ENCODE assay signal across 8 cellular contexts in genomic region chr1:206232970-206233645, GRCh38. TPM values are rescaled to one million over a fixed set of nuclear protein-coding genes. Genes with fewer than 3 reads are reported as not detected.
DNase-seq lines count a peak whose midpoint lies in the region; ATAC-seq, FAIRE-seq and TF ChIP-seq lines count a peak whose summit lies in the region.
"Not testable (repeated sequence)": the region's sequence is repeated elsewhere in the genome, so short reads cannot be mapped to it uniquely, and the experiment has no call there.

No MANE protein-coding gene starts in this region.

- not testable (repeated sequence) for H3K27me3 Mint-ChIP-seq in WTC11 (ENCODE audit: low read depth); effector memory CD8-positive, alpha-beta T cell; stimulated activated naive B cell treated with anti-CD40 and anti-IgM and Interleukin-4, amounts not matched to agents 10 μg/mL and 1 μg/mL and 100 μg/mL, for 72 hours

- ATAC-seq in GM18868 (IDR thresholded peaks at IDR 0.05; ENCODE audit: unreplicated experiment), result peak; percentile 90
- ATAC-seq in GM21515 (IDR thresholded peaks at IDR 0.05; ENCODE audit: unreplicated experiment), result peak; percentile 73
- peak; percentile 81 for ATAC-seq in HG02852 (IDR thresholded peaks at IDR 0.05; ENCODE audit: unreplicated experiment)
- peak; percentile 70 for ATAC-seq in HG03342 (IDR thresholded peaks at IDR 0.05; ENCODE audit: unreplicated experiment)
- ATAC-seq in WTC11, result peak; percentile 95
- ATAC-seq in effector memory CD8-positive, alpha-beta T cell (replicated peaks), result peak; percentile 40
- ATAC-seq in HepG2, result peak; percentile 98
- ATAC-seq in stimulated activated naive B cell treated with anti-CD40 and anti-IgM and Interleukin-4, amounts not matched to agents 10 μg/mL and 1 μg/mL and 100 μg/mL, for 72 hours (replicated peaks), result peak; percentile 73

- DNase-seq in WTC11 (ENCODE audit: low spot score); effector memory CD8-positive, alpha-beta T cell; HepG2 (ENCODE audit: low spot score); stimulated activated naive B cell treated with anti-CD40 and anti-IgM and Interleukin-4, amounts not matched to agents 10 μg/mL and 1 μg/mL and 100 μg/mL, for 72 hours: not testable (repeated sequence)

- not testable (repeated sequence) for H3K27me3 ChIP-seq in HepG2 (ENCODE audit: control insufficient read depth in 1 of 2, insufficient read depth in 2 of 2, low read length in 2 of 2)

- not testable (repeated sequence) for H3K79me2 ChIP-seq in HepG2 (ENCODE audit: insufficient read depth, low read length)

- POLR2A ChIA-PET in WTC11 (lab: Charles Lee); HepG2 (lab: Yijun Ruan, JAX): not testable (repeated sequence)

- H3K9ac ChIP-seq in HepG2 (ENCODE audit: insufficient read depth, low read depth, low read length), result not testable (repeated sequence)

- not testable (repeated sequence) for H3K9me3 Mint-ChIP-seq in WTC11; effector memory CD8-positive, alpha-beta T cell; stimulated activated naive B cell treated with anti-CD40 and anti-IgM and Interleukin-4, amounts not matched to agents 10 μg/mL and 1 μg/mL and 100 μg/mL, for 72 hours

- not testable (repeated sequence) for BruUV-seq in HepG2 (replicated peaks; lab: Mats Ljungman, UMichigan)

- H3K9me3 ChIP-seq in HepG2 (ENCODE audit: low read length), result not testable (repeated sequence)

- CTCF ChIA-PET in WTC11 (lab: Charles Lee); HepG2 (lab: Yijun Ruan, JAX; ENCODE audit: low intra/inter-chr PET ratio, low total read pairs): not testable (repeated sequence)

- not testable (repeated sequence) for H3K4me1 ChIP-seq in HepG2 (ENCODE audit: insufficient read depth, low read length)

- in situ Hi-C loops in HepG2 (cut with HindIII; ENCODE audit: extremely low pct_ligation_motif_present, low pct_unique_long_range_greater_than_20kb), result not testable (repeated sequence)

- TF ChIP-seq EP300 in HepG2 (IDR thresholded peaks at IDR 0.05; ENCODE audit: low read depth in 2 of 2, low read length in 2 of 2); HepG2 (CRISPR knock-in tag; IDR thresholded peaks at IDR 0.05; ENCODE audit: borderline replicate concordance): not testable (repeated sequence)

- peaks cover 10% of the 10 kb centered on the region for H3K4me1 Mint-ChIP-seq in WTC11
- H3K4me1 Mint-ChIP-seq in effector memory CD8-positive, alpha-beta T cell (ENCODE audit: low read depth in 2 of 2); stimulated activated naive B cell treated with anti-CD40 and anti-IgM and Interleukin-4, amounts not matched to agents 10 μg/mL and 1 μg/mL and 100 μg/mL, for 72 hours: not testable (repeated sequence)

- H3K27ac Mint-ChIP-seq in WTC11; effector memory CD8-positive, alpha-beta T cell; stimulated activated naive B cell treated with anti-CD40 and anti-IgM and Interleukin-4, amounts not matched to agents 10 μg/mL and 1 μg/mL and 100 μg/mL, for 72 hours: not testable (repeated sequence)

- not testable (repeated sequence) for H3K36me3 ChIP-seq in HepG2 (replicated peaks in 1 of 2; ENCODE audit: control insufficient read depth in 1 of 2, insufficient read depth in 2 of 2, low read length in 2 of 2)

- 71% methylated on average over 3 of the region's 5 CpGs for WGBS in HepG2 (ENCODE audit: low lambda C conversion rate)

- H4K20me1 ChIP-seq in HepG2 (ENCODE audit: insufficient read depth, low read length), result not testable (repeated sequence)

- H2AFZ ChIP-seq in HepG2 (ENCODE audit: low read length), result not testable (repeated sequence)

- not testable (repeated sequence) for H3K27ac ChIP-seq in HepG2 (ENCODE audit: extremely low read length, insufficient read depth, low read length)

- not testable (repeated sequence) for FAIRE-seq in HepG2 (lab: Jason Lieb, UNC)

- TF ChIP-seq CTCF in WTC11 (IDR thresholded peaks at IDR 0.05); HepG2 (CRISPR knock-in tag; IDR thresholded peaks at IDR 0.05): not testable (repeated sequence)

- H3K4me2 ChIP-seq in HepG2 (ENCODE audit: low read depth, low read length), result not testable (repeated sequence)

- not testable (repeated sequence) for TF ChIP-seq POLR2A in HepG2 (IDR thresholded peaks at IDR 0.05; ENCODE audit: insufficient read depth in 1 of 2, low read depth in 2 of 2, low read length in 2 of 2)

- not testable (repeated sequence) for H3K4me3 ChIP-seq in HepG2 (replicated peaks in 1 of 3; ENCODE audit: insufficient read depth in 1 of 3, low read depth in 2 of 3, low read length in 3 of 3)

- H3K36me3 Mint-ChIP-seq in WTC11; effector memory CD8-positive, alpha-beta T cell (ENCODE audit: insufficient read depth); stimulated activated naive B cell treated with anti-CD40 and anti-IgM and Interleukin-4, amounts not matched to agents 10 μg/mL and 1 μg/mL and 100 μg/mL, for 72 hours: not testable (repeated sequence)

- intact Hi-C loops in HepG2 (cut with micrococcal nuclease; ENCODE audit: unreplicated experiment), result not testable (repeated sequence)

- not testable (repeated sequence) for TF ChIP-seq RAD21 in HepG2 (CRISPR knock-in tag; IDR thresholded peaks at IDR 0.05)

- not testable (repeated sequence) for H3K4me3 Mint-ChIP-seq in WTC11; effector memory CD8-positive, alpha-beta T cell; stimulated activated naive B cell treated with anti-CD40 and anti-IgM and Interleukin-4, amounts not matched to agents 10 μg/mL and 1 μg/mL and 100 μg/mL, for 72 hours

RNA-seq across cellular contexts. Expression of gene SRGAP2, which starts 29.8 kb away (rescaled TPM):
- total RNA-seq in WTC11 (2021) (74.2 to 81.2 TPM (median 74.4 TPM) in 3 replicates), HepG2 (2016; rRNA removed; fragmentation: Illumina TruSeq; extraction: Trizol) (24.0 and 25.2 TPM in 2 replicates)
- 5.7 and 6.3 TPM in 2 replicates for total RNA-seq in HepG2 (2016; cell fraction: cytosol; rRNA removed; fragmentation: Illumina TruSeq; extraction: Trizol; ENCODE audit: low read depth)
- 18.9 and 23.5 TPM in 2 replicates for total RNA-seq in HepG2 (2016; cell fraction: insoluble cytoplasmic fraction; rRNA removed; fragmentation: Illumina TruSeq; extraction: Trizol)
- total RNA-seq in HepG2 (2016; cell fraction: membrane; rRNA removed; fragmentation: Illumina TruSeq; extraction: Trizol), result 15.8 TPM in 2 replicates
- total RNA-seq in HepG2 (2016; cell fraction: nucleus; rRNA removed; fragmentation: Illumina TruSeq; extraction: Trizol), result 48.6 and 58.1 TPM in 2 replicates
- 10.0 and 11.5 TPM in 2 replicates for polyA plus RNA-seq in HepG2 (2011; rRNA removed)
- 6.9 and 8.6 TPM in 2 replicates for polyA plus RNA-seq in HepG2 (2011; cell fraction: cytosol; rRNA removed)
- polyA plus RNA-seq in HepG2 (2011; cell fraction: nucleus; rRNA removed), result 65.0 and 69.3 TPM in 2 replicates
- 22.0 and 24.4 TPM in 2 replicates for polyA plus RNA-seq in HepG2 (2012)
- polyA plus RNA-seq in HepG2 (2016; cell fraction: cytosol; fragmentation: Illumina TruSeq; extraction: Trizol; ENCODE audit: low read depth), result 1.1 TPM in 2 replicates
- 16.9 and 21.4 TPM in 2 replicates for polyA plus RNA-seq in HepG2 (2016; cell fraction: insoluble cytoplasmic fraction; fragmentation: Illumina TruSeq; extraction: Trizol; ENCODE audit: low read depth)
- 5.0 and 5.1 TPM in 2 replicates for polyA plus RNA-seq in HepG2 (2016; cell fraction: membrane; fragmentation: Illumina TruSeq; extraction: Trizol; ENCODE audit: low read depth)
- 50.7 and 50.9 TPM in 2 replicates for polyA plus RNA-seq in HepG2 (2016; cell fraction: nucleus; fragmentation: Illumina TruSeq; extraction: Trizol; ENCODE audit: insufficient read depth, low read depth)
- polyA minus RNA-seq in HepG2 (2011; rRNA and poly(A)+ RNA removed; ENCODE audit: low replicate concordance), result 29.3 and 38.3 TPM in 2 replicates
- 19.2 and 22.7 TPM in 2 replicates for polyA minus RNA-seq in HepG2 (2011; cell fraction: cytosol; rRNA and poly(A)+ RNA removed)
- polyA minus RNA-seq in HepG2 (2011; cell fraction: nucleus; rRNA and poly(A)+ RNA removed), result 95.4 and 97.9 TPM in 2 replicates

RNA-seq across cellular contexts. Expression of gene FAM72A, which starts 30.5 kb away (rescaled TPM):
- total RNA-seq in WTC11 (2021), result 25.5 to 30.6 TPM (median 27.9 TPM) in 3 replicates
- 7.1 and 10.1 TPM in 2 replicates for total RNA-seq in HepG2 (2016; rRNA removed; fragmentation: Illumina TruSeq; extraction: Trizol)
- 1.9 and 3.7 TPM in 2 replicates for total RNA-seq in HepG2 (2016; cell fraction: cytosol; rRNA removed; fragmentation: Illumina TruSeq; extraction: Trizol; ENCODE audit: low read depth)
- total RNA-seq in HepG2 (2016; cell fraction: insoluble cytoplasmic fraction; rRNA removed; fragmentation: Illumina TruSeq; extraction: Trizol), result 8.9 and 9.1 TPM in 2 replicates
- 6.5 and 7.4 TPM in 2 replicates for total RNA-seq in HepG2 (2016; cell fraction: membrane; rRNA removed; fragmentation: Illumina TruSeq; extraction: Trizol)
- 7.1 and 8.4 TPM in 2 replicates for total RNA-seq in HepG2 (2016; cell fraction: nucleus; rRNA removed; fragmentation: Illumina TruSeq; extraction: Trizol)
- 4.4 and 11.1 TPM in 2 replicates for polyA plus RNA-seq in HepG2 (2011; rRNA removed)
- polyA plus RNA-seq in HepG2 (2011; cell fraction: cytosol; rRNA removed), result 4.3 and 4.5 TPM in 2 replicates
- 4.7 and 5.1 TPM in 2 replicates for polyA plus RNA-seq in HepG2 (2011; cell fraction: nucleus; rRNA removed)
- 4.0 and 6.9 TPM in 2 replicates for polyA plus RNA-seq in HepG2 (2012)
- 1.6 and 2.2 TPM in 2 replicates for polyA plus RNA-seq in HepG2 (2016; cell fraction: cytosol; fragmentation: Illumina TruSeq; extraction: Trizol; ENCODE audit: low read depth)
- 14.1 and 14.9 TPM in 2 replicates for polyA plus RNA-seq in HepG2 (2016; cell fraction: insoluble cytoplasmic fraction; fragmentation: Illumina TruSeq; extraction: Trizol; ENCODE audit: low read depth)
- polyA plus RNA-seq in HepG2 (2016; cell fraction: membrane; fragmentation: Illumina TruSeq; extraction: Trizol; ENCODE audit: low read depth), result 3.7 and 4.4 TPM in 2 replicates
- 14.2 and 15.7 TPM in 2 replicates for polyA plus RNA-seq in HepG2 (2016; cell fraction: nucleus; fragmentation: Illumina TruSeq; extraction: Trizol; ENCODE audit: insufficient read depth, low read depth)
- 5.4 and 26.5 TPM in 2 replicates for polyA minus RNA-seq in HepG2 (2011; rRNA and poly(A)+ RNA removed; ENCODE audit: low replicate concordance)
- polyA minus RNA-seq in HepG2 (2011; cell fraction: cytosol; rRNA and poly(A)+ RNA removed), result 3.6 and 5.5 TPM in 2 replicates
- 5.5 and 11.1 TPM in 2 replicates for polyA minus RNA-seq in HepG2 (2011; cell fraction: nucleus; rRNA and poly(A)+ RNA removed)

Comparison
In these comparisons a context has a peak if more than half of its experiments do, and no peak if none do; other contexts are left out.
1. ATAC-seq: peak in every context shown above with its lines; median percentile 98 in HepG2; 95 in WTC11; 90 in GM18868; 81 in HG02852; 73 in GM21515; 73 in stimulated activated naive B cell treated with anti-CD40 and anti-IgM and Interleukin-4, amounts not matched to agents 10 μg/mL and 1 μg/mL and 100 μg/mL, for 72 hours; 70 in HG03342; 40 in effector memory CD8-positive, alpha-beta T cell.